Comparison of ENCODE assay signal across 7 cellular contexts in the genomic region with DNA sequence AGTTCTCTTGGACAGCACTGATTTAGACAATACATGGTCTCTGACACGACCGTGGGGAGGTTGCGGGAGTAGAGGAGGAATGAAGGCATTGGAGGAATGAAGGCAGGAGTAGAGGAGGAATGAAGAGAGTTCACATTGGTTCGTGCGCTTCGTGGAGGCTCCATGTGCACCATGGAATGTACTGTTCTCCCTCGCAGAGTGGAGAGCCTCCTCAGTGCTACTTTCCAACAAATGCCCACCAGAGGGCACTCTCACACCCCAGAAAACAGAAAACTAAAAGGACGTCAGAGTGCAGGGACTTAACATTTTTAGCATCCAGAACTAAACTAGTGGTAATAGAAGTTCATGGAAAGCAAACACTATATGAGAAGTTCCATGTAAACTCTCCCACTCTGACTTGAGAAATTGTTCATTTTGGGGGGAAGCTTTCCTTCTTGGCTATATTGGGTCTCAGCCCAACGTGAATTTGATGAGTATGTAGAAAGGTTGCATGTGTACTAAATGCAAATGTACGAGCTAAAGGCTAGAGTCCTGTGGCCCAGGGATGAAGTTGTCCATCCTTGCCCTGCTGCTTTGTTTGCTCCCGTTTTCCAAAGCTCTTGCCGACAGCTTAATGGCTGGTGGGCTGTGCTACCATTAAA.
DNase-seq lines count a peak whose midpoint lies in the region; ATAC-seq and TF ChIP-seq lines count a peak whose summit lies in the region.

No MANE protein-coding gene starts in this region.

- H3K36me3 ChIP-seq in MG63 (no peaks in the 10 kb centered on the region), mesendoderm (ENCODE audit: control insufficient read depth, insufficient read depth, low read length) (no peaks in the 10 kb centered on the region), transverse colon (no peaks in the 10 kb centered on the region)

- no peak overlapping the region for H3K4me3 ChIP-seq in MG63
- no peak overlapping the region for H3K4me3 ChIP-seq in dorsolateral prefrontal cortex
- H3K4me3 ChIP-seq in mesendoderm (ENCODE audit: low read length): no peak overlapping the region
- H3K4me3 ChIP-seq in transverse colon: no peak overlapping the region

- H3K4me2 ChIP-seq in mesendoderm (ENCODE audit: low read length): no peak overlapping the region

- H3K4me1 ChIP-seq in mesendoderm (ENCODE audit: control insufficient read depth, low read depth, low read length) (no peaks in the 10 kb centered on the region), transverse colon (no peaks in the 10 kb centered on the region)

- H2AK5ac ChIP-seq in mesendoderm (ENCODE audit: low read length): no peak overlapping the region

- H3K79me1 ChIP-seq in mesendoderm (ENCODE audit: low read length): no peaks in the 10 kb centered on the region

- no peak overlapping the region for H2BK15ac ChIP-seq in mesendoderm (replicated peaks; ENCODE audit: low read depth)

- no peak overlapping the region for H2BK5ac ChIP-seq in mesendoderm (ENCODE audit: low read length)

- peak; percentile 83 for DNase-seq in ELF-1 (ENCODE audit: low read depth, low spot score)
- peak; percentile 29 for DNase-seq in MG63
- DNase-seq in SK-N-DZ (ENCODE audit: low spot score): peak; percentile 42
- peak in 8 of 10 donors; percentile 34 to 63 (median 54) for DNase-seq in dorsolateral prefrontal cortex
- peak; percentile 75 for DNase-seq in mesendoderm
- DNase-seq in transverse colon: peak; percentile 40

- in situ Hi-C loops in transverse colon (cut with MboI; ENCODE audit: low pct_ligation_motif_present in 1 of 4, low pct_unique_long_range_greater_than_20kb in 1 of 4, low sequenced_read_pairs in 3 of 4): loop anchor here in 2 of 4 donors (25.0 kb wide), 2 partner anchors 217 to 567 kb away; a partner anchor contains a TSS

- no peak overlapping the region for H3K56ac ChIP-seq in mesendoderm (ENCODE audit: low read length)

- TF ChIP-seq EP300 in transverse colon (IDR thresholded peaks at IDR 0.05; ENCODE audit: low read depth): no peak

- peak; percentile 73 for ATAC-seq in GM21423 (IDR thresholded peaks at IDR 0.05; ENCODE audit: unreplicated experiment)

- intact Hi-C loops in dorsolateral prefrontal cortex (cut with DNase I): loop anchor here (2.0 to 5.0 kb wide), 2 partner anchors 222 to 224 kb away; no protein-coding TSS in a partner anchor
- intact Hi-C loops in transverse colon (cut with DNase I; ENCODE audit: low total_unique reads): no loop called here

- H3K27me3 ChIP-seq in MG63 (peaks cover 8% of the 10 kb centered on the region), dorsolateral prefrontal cortex (peaks cover 0 to 39% (median 8%) of the 10 kb centered on the region in 45 donors), mesendoderm (ENCODE audit: insufficient read depth, low read length, poor library complexity) (no peaks in the 10 kb centered on the region), transverse colon (peaks cover 5% of the 10 kb centered on the region)

- no peak for TF ChIP-seq POLR2A in transverse colon (IDR thresholded peaks at IDR 0.05)

- H3K79me2 ChIP-seq in mesendoderm (ENCODE audit: control insufficient read depth, insufficient read depth, low read length): no peaks in the 10 kb centered on the region

- WGBS in mesendoderm (ENCODE audit: extremely low coverage, insufficient coverage, low lambda C conversion rate): no CpG with 5 or more reads among the region's 12 CpGs
- 25 to 32% methylated on average over 9 to 12 of the region's 12 CpGs for WGBS in transverse colon (ENCODE audit: low coverage in 1 of 2), 2 donors

- H3K27ac ChIP-seq in dorsolateral prefrontal cortex: no peak overlapping the region
- H3K27ac ChIP-seq in mesendoderm (ENCODE audit: low read depth, low read length): no peak overlapping the region
- H3K27ac ChIP-seq in transverse colon: no peak overlapping the region

- no peak overlapping the region for H3K23ac ChIP-seq in mesendoderm (ENCODE audit: low read length)

- H4K5ac ChIP-seq in mesendoderm (ENCODE audit: low read length): no peak overlapping the region

- TF ChIP-seq CTCF in dorsolateral prefrontal cortex (IDR thresholded peaks at IDR 0.05 in 54 of 56, conservative IDR thresholded peaks at IDR 0.05 in 2 of 56; ENCODE audit: low read depth in 1 of 56, partially characterized antibody in 56 of 56): peak; percentile 50 to 89 (median 81)
- peak; percentile 39 to 71 (median 65) for TF ChIP-seq CTCF in transverse colon (IDR thresholded peaks at IDR 0.05)

- no peaks in the 10 kb centered on the region; the same call in 1 of the 2 replicates for H3K9me3 ChIP-seq in MG63
- H3K9me3 ChIP-seq in transverse colon: no peaks in the 10 kb centered on the region

- H2BK120ac ChIP-seq in mesendoderm (ENCODE audit: low read depth, low read length): no peak overlapping the region

- no peak overlapping the region for H4K8ac ChIP-seq in mesendoderm (ENCODE audit: low read depth, low read length)

- H3K9ac ChIP-seq in mesendoderm (ENCODE audit: low read length): no peak overlapping the region

- H3K4ac ChIP-seq in mesendoderm (ENCODE audit: low read depth, low read length): no peak overlapping the region

- H3K18ac ChIP-seq in mesendoderm (ENCODE audit: low read length): no peak overlapping the region

Comparison
In these comparisons a context has a peak if more than half of its experiments do, and no peak if none do; other contexts are left out.
1. DNase-seq: peak in every context shown above with its lines; median percentile 83 in ELF-1; 75 in mesendoderm; 54 in dorsolateral prefrontal cortex; 42 in SK-N-DZ; 40 in transverse colon; 29 in MG63.